In the genomic region with DNA sequence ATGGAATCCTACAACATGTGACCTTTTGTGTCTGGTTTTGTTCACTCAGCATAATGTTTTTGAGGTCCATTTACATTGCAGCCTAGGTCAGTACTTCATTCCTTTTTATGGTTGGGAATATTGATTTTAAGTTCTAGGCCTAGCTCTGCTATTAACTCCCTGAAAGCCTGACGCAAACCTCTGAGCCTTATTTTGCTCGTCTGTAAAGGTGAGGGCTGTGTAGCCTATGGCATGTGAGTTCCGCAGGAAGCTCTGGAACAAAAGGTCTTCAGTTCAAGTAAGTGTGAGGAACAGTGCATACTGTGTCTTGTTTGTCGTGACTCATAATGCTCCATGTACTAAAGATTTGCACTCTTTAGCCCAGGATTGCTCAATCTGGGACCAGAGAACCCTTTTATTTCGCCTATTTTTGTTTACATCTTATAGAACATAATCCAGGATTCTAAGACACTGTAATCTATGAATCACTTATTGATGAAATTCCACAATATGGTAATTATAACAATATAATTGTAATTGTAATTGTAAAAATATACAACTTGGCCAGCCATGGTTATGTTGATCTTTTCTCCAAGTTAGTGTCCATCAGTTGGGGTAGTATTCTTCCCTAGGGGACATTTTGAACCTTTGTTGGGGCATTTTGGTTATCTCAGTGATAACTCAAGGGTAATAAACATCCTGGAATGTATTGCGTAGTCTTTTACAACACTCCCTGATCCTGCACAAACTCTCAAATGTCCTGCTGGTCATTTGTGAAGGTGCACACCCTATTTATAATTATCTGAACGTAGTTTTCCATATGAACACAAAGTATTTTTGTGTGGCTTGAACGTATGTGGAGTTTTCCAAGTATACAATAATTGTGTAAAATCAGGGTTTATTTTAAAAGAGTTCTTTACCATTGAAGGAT, we compare ENCODE assay signal across 17 cellular contexts.
DNase-seq lines count a peak whose midpoint lies in the region; ATAC-seq, FAIRE-seq and TF ChIP-seq lines count a peak whose summit lies in the region.
"Had no signal": no experiment of that assay in that cellular context is flagged by ENCODE, and none has a peak within 500 bp of the region (broad histone marks: within the 10 kb centered on the region; RNA-seq: fewer than 3 reads in every experiment).

No MANE protein-coding gene starts in this region.

- no peak overlapping the region for H3K27ac ChIP-seq in right cardiac atrium (ENCODE audit: low read length)
- peak overlapping the region; percentile 19 for H3K27ac ChIP-seq in keratinocyte (ENCODE audit: control insufficient read depth, insufficient read depth, low read length)
- no peak overlapping the region for H3K27ac ChIP-seq in caudate nucleus (ENCODE audit: low read depth, low read length)
- H3K27ac ChIP-seq: ovary had no signal

- intact Hi-C loops in right cardiac atrium (cut with DNase I), result no loop called here
- intact Hi-C loops in Right ventricle myocardium inferior (cut with DNase I), result no loop called here

- no peaks in the 10 kb centered on the region for H3K9me3 Mint-ChIP-seq in type B pancreatic cell
- H3K9me3 Mint-ChIP-seq: activated T-helper 2 cell treated with anti-CD3 and anti-CD28 coated beads, Interferon-gamma antibody, Interleukin-2, Interleukin-4, amounts not matched to agents 10 μg/mL and 5 μg/mL and 100 μg/mL, durations not matched to agents 14 hours and 24 hours and 36 hours; CD14-positive monocyte had no signal

- H3K4me1 ChIP-seq in right cardiac atrium (ENCODE audit: control insufficient read depth, insufficient read depth, low read length), result no peaks in the 10 kb centered on the region
- peaks cover 21% of the 10 kb centered on the region for H3K4me1 ChIP-seq in keratinocyte (ENCODE audit: control insufficient read depth, extremely low read depth, insufficient read depth, low read length)

- dilution Hi-C loops in keratinocyte (cut with MboI; ENCODE audit: extremely low pct_ligation_motif_present, low sequenced_read_pairs), result no loop called here

- TF ChIP-seq CTCF in choroid plexus epithelial cell (conservative IDR thresholded peaks at IDR 0.05; ENCODE audit: low read depth, low read length) (peak; percentile 25), keratinocyte (optimal IDR thresholded peaks at IDR 0.05 in 1 of 3, IDR thresholded peaks at IDR 0.05 in 1 of 3, conservative IDR thresholded peaks at IDR 0.05 in 1 of 3; ENCODE audit: extremely low read depth in 1 of 3, insufficient read depth in 2 of 3, low read length in 3 of 3) (no peak), type B pancreatic cell (conservative IDR thresholded peaks at IDR 0.05) (peak; percentile 44)

- no peak overlapping the region for H3K4me3 Mint-ChIP-seq in type B pancreatic cell
- H3K4me3 Mint-ChIP-seq: CD14-positive monocyte had no signal

- H3K27ac Mint-ChIP-seq in type B pancreatic cell, result peak overlapping the region; percentile 59
- H3K27ac Mint-ChIP-seq: activated T-helper 2 cell treated with anti-CD3 and anti-CD28 coated beads, Interferon-gamma antibody, Interleukin-2, Interleukin-4, amounts not matched to agents 10 μg/mL and 5 μg/mL and 100 μg/mL, durations not matched to agents 14 hours and 24 hours and 36 hours; CD14-positive monocyte had no signal

- peaks cover 3% of the 10 kb centered on the region for H3K27me3 Mint-ChIP-seq in type B pancreatic cell

- peaks cover 10% of the 10 kb centered on the region for H3K4me1 Mint-ChIP-seq in type B pancreatic cell (ENCODE audit: unreplicated experiment)
- H3K4me1 Mint-ChIP-seq: CD14-positive monocyte had no signal

- H3K36me3 ChIP-seq in keratinocyte (ENCODE audit: control insufficient read depth in 2 of 2, extremely low read depth in 1 of 2, insufficient read depth in 2 of 2, low read length in 2 of 2), result no peaks in the 10 kb centered on the region
- H3K36me3 ChIP-seq: ovary had no signal

- no peaks in the 10 kb centered on the region for H3K79me2 ChIP-seq in keratinocyte (ENCODE audit: control insufficient read depth, insufficient read depth, low read length)

- ATAC-seq in right cardiac atrium (peak; percentile 35 to 64), Right ventricle myocardium inferior (no peak)
- ATAC-seq: stimulated activated naive CD8-positive, alpha-beta T cell treated with anti-CD3 and anti-CD28 coated beads, Interleukin-15, Interleukin-2, amounts not matched to agents 100 U/mL and 50 U/mL, for 24 hours had no signal

- H3K9me1 ChIP-seq in keratinocyte (ENCODE audit: control insufficient read depth, extremely low read depth, insufficient read depth, low read length), result no peaks in the 10 kb centered on the region

- DNase-seq in right cardiac atrium (no peak), Right ventricle myocardium inferior (ENCODE audit: missing footprints) (no peak), choroid plexus epithelial cell (ENCODE audit: low read depth) (peak; percentile 94), keratinocyte (ENCODE audit: low read depth, low spot score) (no peak), type B pancreatic cell (ENCODE audit: extremely low spot score, unreplicated experiment) (no peak), NCI-H69 (lab: John Stamatoyannopoulos, UW) (no peak), caudate nucleus (lab: John Stamatoyannopoulos, UW) (no peak), T-helper 2 cell (no peak)
- DNase-seq: activated CD4-positive, CD25-positive, alpha-beta regulatory T cell treated with anti-CD3 and anti-CD28 coated beads, Interleukin-2, amount 50 U/mL, for 72 hours; left cardiac atrium; MV-4-11; NCI-H2029 treated with DMSO at 0.1 percent for 48 hours; ovary; stimulated activated CD4-positive, alpha-beta T cell treated with anti-CD3 and anti-CD28 coated beads, Interleukin-15, amount 100 ng/mL, for 24 hours; stimulated activated naive CD8-positive, alpha-beta T cell treated with anti-CD3 and anti-CD28 coated beads, Interleukin-15, Interleukin-2, amounts not matched to agents 100 U/mL and 50 U/mL, for 24 hours had no signal

- H3K9me3 ChIP-seq in right cardiac atrium (ENCODE audit: control insufficient read depth, low read length) (no peaks in the 10 kb centered on the region), keratinocyte (ENCODE audit: control insufficient read depth, low read depth, low read length) (no peaks in the 10 kb centered on the region)
- H3K9me3 ChIP-seq: ovary had no signal

- H3K4me3 ChIP-seq in right cardiac atrium (ENCODE audit: low read length) (no peak overlapping the region), choroid plexus epithelial cell (ENCODE audit: low read depth, low read length) (no peak overlapping the region), keratinocyte (ENCODE audit: control insufficient read depth in 2 of 3, extremely low read depth in 1 of 3, insufficient read depth in 2 of 3, low read depth in 1 of 3, low read length in 3 of 3) (no peak overlapping the region)
- H3K4me3 ChIP-seq: ovary had no signal

- peak; percentile 89 for FAIRE-seq in keratinocyte (lab: Jason Lieb, UNC)

- no peak overlapping the region for H2AFZ ChIP-seq in keratinocyte (ENCODE audit: control insufficient read depth, low read length)

- peaks cover 5% of the 10 kb centered on the region for H3K36me3 Mint-ChIP-seq in type B pancreatic cell

- no peak overlapping the region for H3K9ac ChIP-seq in keratinocyte (ENCODE audit: control insufficient read depth, extremely low read depth, insufficient read depth, low read length)

- H3K27me3 ChIP-seq in right cardiac atrium (ENCODE audit: control insufficient read depth, insufficient read depth) (no peaks in the 10 kb centered on the region), keratinocyte (ENCODE audit: control insufficient read depth, extremely low read depth, insufficient read depth, low read length) (no peaks in the 10 kb centered on the region)
- H3K27me3 ChIP-seq: ovary had no signal

- no peak overlapping the region for H3K4me2 ChIP-seq in keratinocyte (ENCODE audit: control insufficient read depth, extremely low read depth, insufficient read depth, low read depth, low read length)

- no peaks in the 10 kb centered on the region for H4K20me1 ChIP-seq in keratinocyte (ENCODE audit: control insufficient read depth, extremely low read depth, insufficient read depth, low read length)

- WGBS in right cardiac atrium, result 86% methylated on average over 8 of the region's 8 CpGs

Comparison
In these comparisons a context has a peak if more than half of its experiments do, and no peak if none do; other contexts are left out.
1. CTCF ChIP-seq: peak in choroid plexus epithelial cell (single experiment) and type B pancreatic cell (single experiment); none in keratinocyte (0 of 3).